8 cellular contexts compared by ENCODE assay signal in the genomic region with DNA sequence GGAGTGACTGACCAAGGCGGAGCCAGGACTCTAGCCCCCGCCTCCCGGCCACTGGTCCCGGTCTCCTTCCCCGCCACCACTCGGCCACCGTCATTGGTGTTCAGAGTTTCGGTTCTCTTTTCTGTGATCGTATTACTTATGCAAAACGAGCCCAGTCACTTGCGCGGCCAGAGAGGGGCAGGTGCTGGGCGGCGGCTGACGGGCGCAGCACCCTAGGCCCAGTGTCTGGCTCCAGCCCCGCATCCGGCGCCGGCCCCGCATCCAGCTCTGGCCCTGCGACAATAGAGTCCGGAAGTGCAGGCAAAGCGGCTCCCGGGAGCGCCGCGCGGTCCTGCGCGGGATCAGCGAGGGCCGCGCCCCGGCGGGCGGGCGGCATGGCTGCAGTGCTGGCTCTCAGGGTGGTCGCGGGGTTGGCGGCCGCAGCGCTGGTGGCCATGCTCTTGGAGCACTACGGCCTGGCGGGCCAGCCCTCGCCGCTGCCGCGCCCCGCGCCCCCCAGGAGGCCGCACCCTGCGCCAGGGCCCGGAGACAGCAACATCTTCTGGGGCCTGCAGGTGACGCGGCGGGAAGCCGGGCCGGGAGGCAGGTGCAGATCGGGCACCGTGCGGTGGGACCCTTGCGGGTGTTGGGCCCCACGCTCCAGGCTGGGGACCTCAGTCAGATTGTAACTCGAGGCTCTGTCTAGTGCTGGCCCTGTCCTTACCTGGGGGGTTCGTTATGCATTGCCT. TPM values are rescaled to one million over a fixed set of nuclear protein-coding genes. Genes with fewer than 3 reads are reported as not detected.
DNase-seq lines count a peak whose midpoint lies in the region; ATAC-seq and TF ChIP-seq lines count a peak whose summit lies in the region.

A gene (plus strand): TSS at position 158 of the 728 bp plus-strand sequence. CDS start 217 bp downstream, at position 375.

- no peaks in the 10 kb centered on the region for H3K27me3 ChIP-seq in HAP-1 (ENCODE audit: low read depth)
- H3K27me3 ChIP-seq in MM.1S (replicated peaks; ENCODE audit: insufficient read depth, low read length): no peaks in the 10 kb centered on the region

- in situ Hi-C loops in HAP-1 (cut with MboI; ENCODE audit: low sequenced_read_pairs): no loop called here

- H3K4me1 ChIP-seq in HAP-1: peaks cover 22% of the 10 kb centered on the region
- H3K4me1 ChIP-seq in MM.1S (ENCODE audit: low read length): peaks cover 8% of the 10 kb centered on the region; the same call in 1 of the 2 replicates
- no peaks in the 10 kb centered on the region for H3K4me1 ChIP-seq in urinary bladder (ENCODE audit: insufficient read depth)

- no peaks in the 10 kb centered on the region for H4K20me1 ChIP-seq in MM.1S (ENCODE audit: insufficient read depth, low read length)

- peak within 1 kb of the TSS; percentile 89 for H3K9ac ChIP-seq in MM.1S (ENCODE audit: low read length)

- peaks cover 46% of the 10 kb centered on the region for H3K79me2 ChIP-seq in MM.1S (ENCODE audit: low read length)

- DNase-seq in GM12865 (ENCODE audit: low read depth) (peak; percentile 94), HAP-1 (ENCODE audit: low spot score in 2 of 2) (peak; percentile 73 to 85), MM.1S (peak; percentile 95), T-helper 1 cell (peak; percentile 38 to 74 (median 39)), amniotic epithelial cell (ENCODE audit: low read depth) (peak; percentile 14), left cardiac atrium (peak; percentile 88), posterior cingulate gyrus (peak; percentile 58 to 94 (median 70))

- H3K27ac ChIP-seq in MM.1S (ENCODE audit: low read length) (peak within 1 kb of the TSS; percentile 84), urinary bladder (ENCODE audit: low read depth) (peak within 1 kb of the TSS; percentile 71)

- peak within 1 kb of the TSS; percentile 98 for H2AFZ ChIP-seq in MM.1S (ENCODE audit: low read length)

- peaks cover 14% of the 10 kb centered on the region for H3F3A ChIP-seq in MM.1S (ENCODE audit: insufficient read depth, low read length)

- no peaks in the 10 kb centered on the region for H3K9me2 ChIP-seq in MM.1S (replicated peaks; ENCODE audit: insufficient read depth, low read length)

- H3K4me3 ChIP-seq in GM12865 (ENCODE audit: low read depth, low read length): peak within 1 kb of the TSS; percentile 97
- H3K4me3 ChIP-seq in HAP-1: peak within 1 kb of the TSS; percentile 57
- H3K4me3 ChIP-seq in MM.1S (ENCODE audit: low read length): peak within 1 kb of the TSS; percentile 66
- peak within 1 kb of the TSS; percentile 90 for H3K4me3 ChIP-seq in urinary bladder (ENCODE audit: low read depth, low read length)

- ATAC-seq in left cardiac atrium: peak; percentile 93 to 94

- under 1% methylated on average over 66 of the region's 66 CpGs for WGBS in urinary bladder

- H3K9me3 ChIP-seq in HAP-1: no peaks in the 10 kb centered on the region
- H3K9me3 ChIP-seq in MM.1S (replicated peaks; ENCODE audit: insufficient read depth, low read length): no peaks in the 10 kb centered on the region

- H3K36me3 ChIP-seq in HAP-1 (replicated peaks): peaks cover 20% of the 10 kb centered on the region
- H3K36me3 ChIP-seq in MM.1S (replicated peaks; ENCODE audit: insufficient read depth, low read length): peaks cover 13% of the 10 kb centered on the region; the same call in 1 of the 2 replicates
- H3K36me3 ChIP-seq in urinary bladder (ENCODE audit: insufficient read depth): peaks cover 1% of the 10 kb centered on the region

- no peak for TF ChIP-seq CTCF in GM12865 (IDR thresholded peaks at IDR 0.05; ENCODE audit: insufficient read depth, low read depth, low read length, missing control alignments)
- no peak for TF ChIP-seq CTCF in MM.1S (IDR thresholded peaks at IDR 0.05; ENCODE audit: low read length)

- H3K4me2 ChIP-seq in MM.1S (ENCODE audit: low read depth, low read length): peak within 1 kb of the TSS; percentile 77

- intact Hi-C loops in left cardiac atrium (cut with DNase I) (no loop called here), posterior cingulate gyrus (cut with DNase I) (no loop called here)

RNA-seq across cellular contexts. Expression of the gene that starts here (rescaled TPM):
- total RNA-seq in left cardiac atrium: 10 to 100 TPM; 10.3 to 11.1 TPM
- total RNA-seq in urinary bladder: 22.6 TPM
- 12.7 TPM for polyA plus RNA-seq in urinary bladder

Comparison
In these comparisons a context has a peak if more than half of its experiments do, and no peak if none do; other contexts are left out.
1. Peak in every context shown above with its lines: DNase-seq, ATAC-seq, H3K4me3 ChIP-seq and H3K27ac ChIP-seq.
2. DNase-seq: peak in every context shown above with its lines; median percentile 95 in MM.1S; 94 in GM12865; 88 in left cardiac atrium; 79 in HAP-1; 70 in posterior cingulate gyrus; 39 in T-helper 1 cell; 14 in amniotic epithelial cell.